In genomic region chr12:110281549-110282342, GRCh38 we compare ENCODE assay signal across 8 cellular contexts. TPM values are rescaled to one million over a fixed set of nuclear protein-coding genes. Genes with fewer than 3 reads are reported as not detected.
DNase-seq lines count a peak whose midpoint lies in the region; ATAC-seq, FAIRE-seq and TF ChIP-seq lines count a peak whose summit lies in the region.

No MANE protein-coding gene starts in this region.

- POLR2A ChIA-PET in A549 (lab: Yijun Ruan, JAX), result interaction anchor here (1.0 to 3.8 kb wide), 11 partner anchors 7 to 170 kb away, joined by 3 to 55 read pairs (median 4); no protein-coding TSS in a partner anchor

- peak overlapping the region; percentile 89 for H3K4me2 ChIP-seq in A549

- DNase-seq in A549 (ENCODE audit: low read depth in 1 of 2, low spot score in 1 of 2) (peak; percentile 54 to 75), NCI-H526 treated with DMSO at 0.1 percent for 48 hours (lab: John Stamatoyannopoulos, UW) (peak; percentile 36), activated T-cell treated with anti-CD3 and anti-CD28 coated beads for 1 hour (ENCODE audit: low read depth) (peak; percentile 21), epithelial cell of prostate (ENCODE audit: low read depth, low spot score) (no peak)
- peak; percentile 45 to 83 for DNase-seq in stimulated activated effector memory CD8-positive, alpha-beta T cell treated with anti-CD3 and anti-CD28 coated beads, Interleukin-12 subunit alpha, Interleukin-12 subunit beta, amount 100 ng/mL, for 72 hours (ENCODE audit: low spot score in 2 of 2)

- TF ChIP-seq EP300 in A549 (IDR thresholded peaks at IDR 0.05), result no peak

- no peaks in the 10 kb centered on the region for H3K9me3 ChIP-seq in A549
- no peaks in the 10 kb centered on the region for H3K9me3 ChIP-seq in muscle layer of duodenum (ENCODE audit: control insufficient read depth in 1 of 2, low read length in 2 of 2)

- H3K4me1 Mint-ChIP-seq in stimulated activated effector memory CD8-positive, alpha-beta T cell treated with anti-CD3 and anti-CD28 coated beads, Interleukin-12 subunit alpha, Interleukin-12 subunit beta, amount 100 ng/mL, for 72 hours, result peaks cover 40% of the 10 kb centered on the region

- no peaks in the 10 kb centered on the region for H3K27me3 ChIP-seq in muscle layer of duodenum (ENCODE audit: low read depth, low read length)

- no peak for FAIRE-seq in A549 (lab: Jason Lieb, UNC)

- peaks cover 5 to 9% of the 10 kb centered on the region in 2 donors for H3K36me3 ChIP-seq in muscle layer of duodenum (ENCODE audit: control insufficient read depth in 1 of 2, insufficient read depth in 2 of 2, low read length in 2 of 2)

- ATAC-seq in A549 (peak; percentile 57 to 67), GM18508 (IDR thresholded peaks at IDR 0.05; ENCODE audit: insufficient read depth, unreplicated experiment) (peak; percentile 19), HG02938 (IDR thresholded peaks at IDR 0.05; ENCODE audit: unreplicated experiment) (peak; percentile 34)
- ATAC-seq in stimulated activated effector memory CD8-positive, alpha-beta T cell treated with anti-CD3 and anti-CD28 coated beads, Interleukin-12 subunit alpha, Interleukin-12 subunit beta, amount 100 ng/mL, for 72 hours, result peak; percentile 61

- peaks cover 60% of the 10 kb centered on the region for H3K36me3 Mint-ChIP-seq in stimulated activated effector memory CD8-positive, alpha-beta T cell treated with anti-CD3 and anti-CD28 coated beads, Interleukin-12 subunit alpha, Interleukin-12 subunit beta, amount 100 ng/mL, for 72 hours

- TF ChIP-seq RAD21 in A549 (conservative IDR thresholded peaks at IDR 0.05 in 1 of 2, IDR thresholded peaks at IDR 0.05 in 1 of 2), result no peak

- H3K9me3 Mint-ChIP-seq in stimulated activated effector memory CD8-positive, alpha-beta T cell treated with anti-CD3 and anti-CD28 coated beads, Interleukin-12 subunit alpha, Interleukin-12 subunit beta, amount 100 ng/mL, for 72 hours, result no peaks in the 10 kb centered on the region

- peak overlapping the region; percentile 97 for H3K27ac Mint-ChIP-seq in stimulated activated effector memory CD8-positive, alpha-beta T cell treated with anti-CD3 and anti-CD28 coated beads, Interleukin-12 subunit alpha, Interleukin-12 subunit beta, amount 100 ng/mL, for 72 hours

- H3K4me3 Mint-ChIP-seq in stimulated activated effector memory CD8-positive, alpha-beta T cell treated with anti-CD3 and anti-CD28 coated beads, Interleukin-12 subunit alpha, Interleukin-12 subunit beta, amount 100 ng/mL, for 72 hours, result peak overlapping the region; percentile 86

- H3K4me1 ChIP-seq in A549 (peaks cover 53% of the 10 kb centered on the region), muscle layer of duodenum (ENCODE audit: control insufficient read depth in 1 of 2, insufficient read depth in 2 of 2, low read length in 2 of 2) (peaks cover 5 to 28% of the 10 kb centered on the region in 2 donors)

- no peak for TF ChIP-seq CTCF in A549 (IDR thresholded peaks at IDR 0.05)

- CTCF ChIA-PET in A549 (lab: Yijun Ruan, JAX), result interaction anchor here (1.2 to 3.6 kb wide), 5 partner anchors 12 to 180 kb away, joined by 5 to 12 read pairs (median 5); no protein-coding TSS in a partner anchor

- H3K4me3 ChIP-seq in A549 (peak overlapping the region; percentile 81), muscle layer of duodenum (ENCODE audit: low read depth in 1 of 2, low read length in 2 of 2) (peak overlapping the region; percentile 82 to 92)

- WGBS in A549 (ENCODE audit: missing lambda C conversion rate), result 1% methylated on average over 41 of the region's 83 CpGs

- peak; percentile 61 for TF ChIP-seq POLR2A in A549 (IDR thresholded peaks at IDR 0.05; ENCODE audit: low read length)

- H3K27ac ChIP-seq in A549 (peak overlapping the region; percentile 98 to 99), epithelial cell of prostate (peak overlapping the region; percentile 94), muscle layer of duodenum (ENCODE audit: low read length) (peak overlapping the region; percentile 88)

TF ChIP-seq in A549, 52 proteins besides CTCF, POLR2A, EP300 and RAD21:
- TF ChIP-seq FOSB (CRISPR knock-in tag; IDR thresholded peaks at IDR 0.05) (no peak), BHLHE40 (IDR thresholded peaks at IDR 0.05; ENCODE audit: low read depth, low read length) (no peak), HMGXB4 (CRISPR knock-in tag; IDR thresholded peaks at IDR 0.05; ENCODE audit: borderline replicate concordance) (peak; percentile 79; the same call in 1 of the 2 replicates), TP53 (CRISPR knock-in tag; IDR thresholded peaks at IDR 0.05) (peak; percentile 84), MYC (IDR thresholded peaks at IDR 0.05; ENCODE audit: borderline replicate concordance, low read length) (peak; percentile 25; the same call in 1 of the 2 replicates), RARB (CRISPR knock-in tag; IDR thresholded peaks at IDR 0.05) (no peak), PHF8 (IDR thresholded peaks at IDR 0.05; ENCODE audit: borderline replicate concordance, low read depth) (0 out of 2 replicates have a peak, but pooled peaks have one; percentile 22), MAFK (IDR thresholded peaks at IDR 0.05; ENCODE audit: partially characterized antibody) (peak; percentile 60), FOSL2 (IDR thresholded peaks at IDR 0.05) (no peak), FOSL2 (CRISPR knock-in tag; IDR thresholded peaks at IDR 0.05) (peak; percentile 73), MAZ (IDR thresholded peaks at IDR 0.05; ENCODE audit: borderline replicate concordance, low read depth, low read length) (no peak), HEYL (CRISPR knock-in tag; IDR thresholded peaks at IDR 0.05) (no peak), JUN (IDR thresholded peaks at IDR 0.05) (peak; percentile 28 to 72; a peak in 3 of 5 replicates), TFCP2L1 (CRISPR knock-in tag; IDR thresholded peaks at IDR 0.05) (peak; percentile 68; the same call in 1 of the 2 replicates)
TF ChIP-seq in A549: peak in this region for 8.

RNA-seq across cellular contexts. Expression of gene ATP2A2, which starts 0.7 kb away (rescaled TPM):
- polyA plus RNA-seq in A549 (2011; rRNA removed), result 415 and 431 TPM in 2 replicates
- polyA plus RNA-seq in A549 (2012; cell fraction: cytosol; rRNA removed), result 264 and 317 TPM in 2 replicates
- polyA plus RNA-seq in A549 (2012; cell fraction: nucleus; rRNA removed), result 658 and 717 TPM in 2 replicates
- 328 to 356 TPM (median 342 TPM) in 3 replicates for polyA plus RNA-seq in A549 (2017; fragmentation: RNase III; extraction: RNeasy Plus Mini Kit Qiagen cat#74134 plus additional on column Dnase treatment)
- polyA minus RNA-seq in A549 (2011; rRNA and poly(A)+ RNA removed), result 375 and 407 TPM in 2 replicates
